In the genomic region with DNA sequence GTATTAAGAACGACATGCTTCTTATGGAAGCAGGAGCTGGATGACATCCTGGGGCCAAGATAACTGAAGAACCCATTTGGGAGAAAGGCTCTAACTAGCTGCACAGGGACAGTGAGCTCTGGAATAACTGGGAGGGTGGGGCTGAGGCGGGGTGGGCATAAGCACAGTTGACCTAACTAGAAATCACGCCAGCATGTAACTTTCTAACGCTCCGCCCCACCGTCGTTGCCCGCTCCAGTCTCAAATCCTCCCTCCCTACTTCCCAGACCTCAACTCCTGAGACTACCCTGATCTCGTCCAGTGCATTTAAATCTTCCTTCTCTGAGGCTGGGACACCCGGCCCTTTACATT, we compare ENCODE assay signal across 8 cellular contexts. TPM values are rescaled to one million over a fixed set of nuclear protein-coding genes. Genes with fewer than 3 reads are reported as not detected.
DNase-seq lines count a peak whose midpoint lies in the region; ATAC-seq, FAIRE-seq and TF ChIP-seq lines count a peak whose summit lies in the region.

No MANE protein-coding gene starts in this region.

- no peak for FAIRE-seq in bronchial epithelial cell (lab: Jason Lieb, UNC)

- H3K27me3 ChIP-seq in AG04450 (ENCODE audit: control insufficient read depth, insufficient read depth, low read length), result no peaks in the 10 kb centered on the region
- H3K27me3 ChIP-seq in bronchial epithelial cell (ENCODE audit: control insufficient read depth, insufficient read depth, low read length), result no peaks in the 10 kb centered on the region
- no peaks in the 10 kb centered on the region for H3K27me3 ChIP-seq in muscle layer of duodenum (ENCODE audit: low read depth, low read length)

- TF ChIP-seq CTCF in AG04450 (IDR thresholded peaks at IDR 0.05; ENCODE audit: low read depth, low read length) (no peak), bronchial epithelial cell (IDR thresholded peaks at IDR 0.05; ENCODE audit: insufficient read depth, low read length, severe bottlenecking) (no peak)

- H3K27ac ChIP-seq in AG04450 (ENCODE audit: low read depth, low read length) (no peak overlapping the region), muscle layer of duodenum (ENCODE audit: low read length) (peak overlapping the region; percentile 82)

- ATAC-seq in HG03039 (IDR thresholded peaks at IDR 0.05; ENCODE audit: unreplicated experiment), result peak; percentile 4

- H3K4me3 ChIP-seq in AG04450 (ENCODE audit: low read depth, low read length) (peak overlapping the region; percentile 100), bronchial epithelial cell (ENCODE audit: low read depth, low read length) (peak overlapping the region; percentile 51), muscle layer of duodenum (ENCODE audit: low read depth in 1 of 2, low read length in 2 of 2) (peak overlapping the region; percentile 99)

- H3K36me3 ChIP-seq in bronchial epithelial cell (ENCODE audit: control insufficient read depth, insufficient read depth, low read length), result peaks cover 19% of the 10 kb centered on the region
- H3K36me3 ChIP-seq in muscle layer of duodenum (ENCODE audit: control insufficient read depth in 1 of 2, insufficient read depth in 2 of 2, low read length in 2 of 2), result peaks cover 15 to 39% of the 10 kb centered on the region in 2 donors

- POLR2A ChIA-PET in AG04450 (lab: Yijun Ruan, JAX), result interaction anchor here (0.6 kb wide), 1 partner anchor 111 kb away, joined by 3 read pairs; no protein-coding TSS in a partner anchor

- CTCF ChIA-PET in AG04450 (lab: Charles Lee), result interaction anchor here (0.6 to 7.0 kb wide), 2 partner anchors 109 to 142 kb away, joined by 9 to 37 read pairs; no protein-coding TSS in a partner anchor

- H3K9me3 ChIP-seq in AG04450 (ENCODE audit: control insufficient read depth, insufficient read depth, low read length) (peaks cover under 1% of the 10 kb centered on the region; the same call in 1 of the 2 replicates), muscle layer of duodenum (ENCODE audit: control insufficient read depth in 1 of 2, low read length in 2 of 2) (no peaks in the 10 kb centered on the region)

- no peak for DNase-seq in AG04450 (ENCODE audit: low read depth, low spot score)
- DNase-seq in bronchial epithelial cell (ENCODE audit: low read depth), result peak; percentile 4
- DNase-seq in DMS53 treated with DMSO at 0.1 percent for 48 hours (lab: John Stamatoyannopoulos, UW; ENCODE audit: unreplicated experiment), result no peak
- DNase-seq in stimulated activated CD4-positive, alpha-beta T cell treated with anti-CD3 and anti-CD28 coated beads, Interleukin-2, amount 100 ng/mL, for 24 hours, result no peak
- no peak for DNase-seq in stimulated activated naive CD4-positive, alpha-beta T cell treated with Interleukin-2 at 50 U/mL for 16 hours (lab: John Stamatoyannopoulos, UW)
- DNase-seq in HCEC 1CT, result no peak

- H3K4me1 ChIP-seq in muscle layer of duodenum (ENCODE audit: control insufficient read depth in 1 of 2, insufficient read depth in 2 of 2, low read length in 2 of 2), result peaks cover 6 to 18% of the 10 kb centered on the region in 2 donors

RNA-seq across cellular contexts. Expression of a gene that starts 0.4 kb away (rescaled TPM):
- polyA plus RNA-seq in AG04450 (2011; rRNA removed), result 228 and 263 TPM in 2 replicates
- 226 and 234 TPM in 2 replicates for polyA minus RNA-seq in AG04450 (2011; rRNA and poly(A)+ RNA removed)
- 152 and 235 TPM in 2 replicates for total RNA-seq in bronchial epithelial cell

RNA-seq across cellular contexts. Expression of a gene that starts 52.2 kb away (rescaled TPM):
- polyA plus RNA-seq in AG04450 (2011; rRNA removed), result 7.5 and 9.0 TPM in 2 replicates
- polyA minus RNA-seq in AG04450 (2011; rRNA and poly(A)+ RNA removed), result 22.5 and 28.9 TPM in 2 replicates
- total RNA-seq in bronchial epithelial cell, result 5.3 and 5.5 TPM in 2 replicates
